In genomic region chr9:113228130-113228665, GRCh38 we compare ENCODE assay signal across 1 cellular context.
TF ChIP-seq lines count a peak whose summit lies in the region.

No MANE protein-coding gene starts in this region.

TF ChIP-seq in K562, 482 proteins besides CTCF, POLR2A, EP300 and RAD21 (continued from another document and continues in another):
- TF ChIP-seq ESRRA (IDR thresholded peaks at IDR 0.05; ENCODE audit: borderline replicate concordance, low read depth) (no peak), MITF (IDR thresholded peaks at IDR 0.05) (peak; percentile 59; the same call in 1 of the 2 replicates), ADNP (tag; IDR thresholded peaks at IDR 0.05) (0 out of 2 replicates have a peak, but pooled peaks have one; percentile 43), PHF21A (IDR thresholded peaks at IDR 0.05; ENCODE audit: borderline replicate concordance, low read depth) (no peak), GATA2 (CRISPR knock-in tag; IDR thresholded peaks at IDR 0.05) (peak; percentile 46; the same call in 1 of the 2 replicates), THAP7 (CRISPR knock-in tag; IDR thresholded peaks at IDR 0.05) (no peak), ZNF511 (CRISPR knock-in tag; IDR thresholded peaks at IDR 0.05) (no peak), CREB3 (tag; conservative IDR thresholded peaks at IDR 0.05; ENCODE audit: low read depth) (no peak), CCAR2 (IDR thresholded peaks at IDR 0.05; ENCODE audit: low read depth, low read length) (no peak), ZNF79 (CRISPR knock-in tag; IDR thresholded peaks at IDR 0.05; ENCODE audit: low read depth) (no peak), PRMT5 (CRISPR knock-in tag; IDR thresholded peaks at IDR 0.05) (no peak), TEAD4 (IDR thresholded peaks at IDR 0.05; ENCODE audit: low read length) (peak; percentile 15; the same call in 1 of the 2 replicates), TEAD4 (CRISPR knock-in tag; IDR thresholded peaks at IDR 0.05; ENCODE audit: borderline replicate concordance) (no peak), GABPA (tag; conservative IDR thresholded peaks at IDR 0.05; ENCODE audit: low read depth) (peak; percentile 73), WHSC1 (IDR thresholded peaks at IDR 0.05; ENCODE audit: low read length) (no peak), RAD51 (IDR thresholded peaks at IDR 0.05; ENCODE audit: borderline replicate concordance, low read depth) (0 out of 2 replicates have a peak, but pooled peaks have one; percentile 16), PCBP1 (IDR thresholded peaks at IDR 0.05; ENCODE audit: low read depth, low read length, poor library complexity, severe bottlenecking) (no peak), NFRKB (IDR thresholded peaks at IDR 0.05; ENCODE audit: low read depth) (no peak), ZNF232 (CRISPR knock-in tag; IDR thresholded peaks at IDR 0.05) (no peak), ZNF583 (CRISPR knock-in tag; IDR thresholded peaks at IDR 0.05) (no peak), TFE3 (CRISPR knock-in tag; IDR thresholded peaks at IDR 0.05) (peak; percentile 84), COPS2 (conservative IDR thresholded peaks at IDR 0.05) (no peak), ZBTB33 (CRISPR knock-in tag; IDR thresholded peaks at IDR 0.05) (peak; percentile 90), HLTF (IDR thresholded peaks at IDR 0.05) (no peak), SIX5 (IDR thresholded peaks at IDR 0.05; ENCODE audit: borderline replicate concordance in 1 of 2, insufficient read depth in 1 of 2, low read depth in 1 of 2, low read length in 2 of 2) (no peak), RBFOX2 (IDR thresholded peaks at IDR 0.05; ENCODE audit: low read depth, low read length) (no peak), ZNF318 (IDR thresholded peaks at IDR 0.05; ENCODE audit: borderline replicate concordance in 1 of 2, low read depth in 1 of 2) (no peak), JUNB (CRISPR knock-in tag; conservative IDR thresholded peaks at IDR 0.05) (no peak), SNIP1 (IDR thresholded peaks at IDR 0.05; ENCODE audit: low read depth) (no peak), ZNF644 (tag; IDR thresholded peaks at IDR 0.05; ENCODE audit: low read depth) (peak; percentile 79; the same call in 1 of the 2 replicates), NR4A1 (CRISPR knock-in tag; IDR thresholded peaks at IDR 0.05) (no peak), NR4A1 (tag; IDR thresholded peaks at IDR 0.05) (no peak), THRAP3 (IDR thresholded peaks at IDR 0.05; ENCODE audit: borderline replicate concordance) (no peak), SOX6 (IDR thresholded peaks at IDR 0.05) (peak; percentile 59; the same call in 1 of the 2 replicates), CGGBP1 (CRISPR knock-in tag; IDR thresholded peaks at IDR 0.05) (no peak), RFX5 (IDR thresholded peaks at IDR 0.05; ENCODE audit: low read depth, low read length) (no peak), ZNF263 (CRISPR knock-in tag; IDR thresholded peaks at IDR 0.05; ENCODE audit: borderline replicate concordance) (no peak), MCM2 (IDR thresholded peaks at IDR 0.05; ENCODE audit: low read depth) (no peak), ZNF507 (tag; conservative IDR thresholded peaks at IDR 0.05) (no peak), GTF2A2 (tag; IDR thresholded peaks at IDR 0.05) (no peak), ETV1 (tag; conservative IDR thresholded peaks at IDR 0.05; ENCODE audit: low read depth) (peak; percentile 44; the same call in 1 of the 2 replicates), ZNF431 (CRISPR knock-in tag; IDR thresholded peaks at IDR 0.05) (no peak)
- TF ChIP-seq, protein P1, sequence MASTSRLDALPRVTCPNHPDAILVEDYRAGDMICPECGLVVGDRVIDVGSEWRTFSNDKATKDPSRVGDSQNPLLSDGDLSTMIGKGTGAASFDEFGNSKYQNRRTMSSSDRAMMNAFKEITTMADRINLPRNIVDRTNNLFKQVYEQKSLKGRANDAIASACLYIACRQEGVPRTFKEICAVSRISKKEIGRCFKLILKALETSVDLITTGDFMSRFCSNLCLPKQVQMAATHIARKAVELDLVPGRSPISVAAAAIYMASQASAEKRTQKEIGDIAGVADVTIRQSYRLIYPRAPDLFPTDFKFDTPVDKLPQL (IDR thresholded peaks at IDR 0.05; ENCODE audit: extremely low read depth, insufficient read length) = no peak
- TF ChIP-seq, protein P2, sequence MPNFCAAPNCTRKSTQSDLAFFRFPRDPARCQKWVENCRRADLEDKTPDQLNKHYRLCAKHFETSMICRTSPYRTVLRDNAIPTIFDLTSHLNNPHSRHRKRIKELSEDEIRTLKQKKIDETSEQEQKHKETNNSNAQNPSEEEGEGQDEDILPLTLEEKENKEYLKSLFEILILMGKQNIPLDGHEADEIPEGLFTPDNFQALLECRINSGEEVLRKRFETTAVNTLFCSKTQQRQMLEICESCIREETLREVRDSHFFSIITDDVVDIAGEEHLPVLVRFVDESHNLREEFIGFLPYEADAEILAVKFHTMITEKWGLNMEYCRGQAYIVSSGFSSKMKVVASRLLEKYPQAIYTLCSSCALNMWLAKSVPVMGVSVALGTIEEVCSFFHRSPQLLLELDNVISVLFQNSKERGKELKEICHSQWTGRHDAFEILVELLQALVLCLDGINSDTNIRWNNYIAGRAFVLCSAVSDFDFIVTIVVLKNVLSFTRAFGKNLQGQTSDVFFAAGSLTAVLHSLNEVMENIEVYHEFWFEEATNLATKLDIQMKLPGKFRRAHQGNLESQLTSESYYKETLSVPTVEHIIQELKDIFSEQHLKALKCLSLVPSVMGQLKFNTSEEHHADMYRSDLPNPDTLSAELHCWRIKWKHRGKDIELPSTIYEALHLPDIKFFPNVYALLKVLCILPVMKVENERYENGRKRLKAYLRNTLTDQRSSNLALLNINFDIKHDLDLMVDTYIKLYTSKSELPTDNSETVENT (CRISPR knock-in tag; IDR thresholded peaks at IDR 0.05) = no peak
- TF ChIP-seq, protein P3, sequence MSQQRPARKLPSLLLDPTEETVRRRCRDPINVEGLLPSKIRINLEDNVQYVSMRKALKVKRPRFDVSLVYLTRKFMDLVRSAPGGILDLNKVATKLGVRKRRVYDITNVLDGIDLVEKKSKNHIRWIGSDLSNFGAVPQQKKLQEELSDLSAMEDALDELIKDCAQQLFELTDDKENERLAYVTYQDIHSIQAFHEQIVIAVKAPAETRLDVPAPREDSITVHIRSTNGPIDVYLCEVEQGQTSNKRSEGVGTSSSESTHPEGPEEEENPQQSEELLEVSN (IDR thresholded peaks at IDR 0.05; ENCODE audit: borderline replicate concordance in 1 of 2, extremely low read depth in 1 of 2, insufficient read depth in 1 of 2, insufficient read length in 1 of 2, low read depth in 1 of 2, low read length in 1 of 2, poor library complexity in 1 of 2, severe bottlenecking in 1 of 2) = peak in 1 of 2 experiments; percentile 38
